ENCODE assay signal across 15 cellular contexts in genomic region chr15:74095610-74096009, GRCh38. TPM values are rescaled to one million over a fixed set of nuclear protein-coding genes. Genes with fewer than 3 reads are reported as not detected.
"Had no signal": no experiment of that assay in that cellular context is flagged by ENCODE, and none has a peak within 500 bp of the region (broad histone marks: within the 10 kb centered on the region; RNA-seq: fewer than 3 reads in every experiment).

No MANE protein-coding gene starts in this region.

RNA-seq across cellular contexts. Expression of gene GOLGA6A, which starts 13.3 kb away (rescaled TPM):
- total RNA-seq: activated naive CD8-positive, alpha-beta T cell treated with anti-CD3 and anti-CD28 coated beads for 36 hours; activated T-cell treated with anti-CD3 and anti-CD28 coated beads, Interleukin-2, amount 50 U/mL, for 4 hours; activated T-helper 1 cell treated with anti-CD3 and anti-CD28 coated beads, Interleukin-12 subunit alpha, Interleukin-12 subunit beta, Interleukin-2, Interleukin-4 antibody, amounts not matched to agents 30 ng/mL and 10 ng/mL and 1 ng/mL, durations not matched to agents 14 hours and 24 hours and 36 hours; activated T-helper 2 cell treated with anti-CD3 and anti-CD28 coated beads, Interferon-gamma antibody, Interleukin-2, Interleukin-4, amounts not matched to agents 10 μg/mL and 5 μg/mL and 100 μg/mL, durations not matched to agents 14 hours and 24 hours and 36 hours; adrenal gland; aorta; ascending aorta; body of pancreas; bronchial epithelial cell; cardiac septum had no signal
- polyA plus RNA-seq: aorta, cardiac muscle cell had no signal

RNA-seq across cellular contexts. Expression of gene ISLR2, which starts 34.8 kb away (rescaled TPM):
- total RNA-seq: activated naive CD4-positive, alpha-beta T cell treated with anti-CD3 and anti-CD28 coated beads for 36 hours; activated naive CD4-positive, alpha-beta T cell treated with anti-CD3 and anti-CD28 coated beads, Interleukin-2, amount 50 U/mL, for 72 hours; activated naive CD8-positive, alpha-beta T cell treated with anti-CD3 and anti-CD28 coated beads for 36 hours; activated naive CD8-positive, alpha-beta T cell treated with anti-CD3 and anti-CD28 coated beads, Interleukin-2, amount 10 ng/mL, durations not matched to agents 7 days and 5 days; activated T-cell treated with anti-CD3 and anti-CD28 coated beads, Interleukin-2, amount 50 U/mL, for 4 hours; activated T-helper 1 cell treated with anti-CD3 and anti-CD28 coated beads, Interleukin-12 subunit alpha, Interleukin-12 subunit beta, Interleukin-2, Interleukin-4 antibody, amounts not matched to agents 30 ng/mL and 10 ng/mL and 1 ng/mL, durations not matched to agents 14 hours and 24 hours and 36 hours; activated T-helper 17 cell treated with anti-CD3 and anti-CD28 coated beads, Interleukin-2, amount 50 U/mL, for 72 hours; activated T-helper 2 cell treated with anti-CD3 and anti-CD28 coated beads, Interferon-gamma antibody, Interleukin-2, Interleukin-4, amounts not matched to agents 10 μg/mL and 5 μg/mL and 100 μg/mL, durations not matched to agents 14 hours and 24 hours and 36 hours; body of pancreas; bronchial epithelial cell; cardiac muscle cell had no signal
- polyA plus RNA-seq: cardiac muscle cell had no signal
